ENCODE assay signal across 13 cellular contexts in the genomic region with DNA sequence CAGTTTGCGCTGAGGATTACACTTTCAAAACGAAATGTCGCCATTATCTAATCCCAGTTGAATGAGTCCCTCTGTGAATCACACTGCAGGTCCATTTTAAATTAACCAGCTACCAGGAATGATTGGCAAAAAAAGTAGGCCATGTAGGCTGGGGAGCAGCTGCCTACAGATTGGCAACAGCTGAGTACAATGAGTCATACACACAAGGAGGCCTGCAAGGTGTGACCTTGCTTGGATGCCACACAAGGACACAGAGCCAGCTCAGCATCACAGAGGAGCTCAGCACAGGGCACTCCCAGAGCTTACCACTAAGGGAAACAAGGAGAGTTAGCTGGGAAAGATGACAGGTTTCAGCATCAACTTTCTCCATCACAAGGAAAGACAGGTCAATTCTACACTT. TPM values are rescaled to one million over a fixed set of nuclear protein-coding genes. Genes with fewer than 3 reads are reported as not detected.
A peak's percentile ranks its signal among the peaks of the same experiment; 100 is the strongest.
DNase-seq lines count a peak whose midpoint lies in the region; ATAC-seq, FAIRE-seq and TF ChIP-seq lines count a peak whose summit lies in the region.
"Had no signal": no experiment of that assay in that cellular context is flagged by ENCODE, and none has a peak within 500 bp of the region (broad histone marks: within the 10 kb centered on the region; RNA-seq: fewer than 3 reads in every experiment).

No MANE protein-coding gene starts in this region.

- H3K27ac Mint-ChIP-seq in activated naive CD4-positive, alpha-beta T cell treated with anti-CD3 and anti-CD28 coated beads, Interleukin-2, amount 50 U/mL, for 24 hours = peak overlapping the region; percentile 18

- peak overlapping the region; percentile 10; the same call in 1 of the 2 replicates for H3K27ac ChIP-seq in SJCRH30
- H3K27ac ChIP-seq in right cardiac atrium (ENCODE audit: low read length) = no peak overlapping the region
- H3K27ac ChIP-seq in transverse colon = peak overlapping the region; percentile 26 to 50 (median 35)
- no peak overlapping the region for H3K27ac ChIP-seq in vagina

- peaks cover 66% of the 10 kb centered on the region for H3K4me1 Mint-ChIP-seq in activated naive CD4-positive, alpha-beta T cell treated with anti-CD3 and anti-CD28 coated beads, Interleukin-2, amount 50 U/mL, for 24 hours
- H3K4me1 Mint-ChIP-seq: neural crest cell had no signal

- no peaks in the 10 kb centered on the region for H3K27me3 Mint-ChIP-seq in activated naive CD4-positive, alpha-beta T cell treated with anti-CD3 and anti-CD28 coated beads, Interleukin-2, amount 50 U/mL, for 24 hours

- H3K4me3 Mint-ChIP-seq in activated naive CD4-positive, alpha-beta T cell treated with anti-CD3 and anti-CD28 coated beads, Interleukin-2, amount 50 U/mL, for 24 hours = no peak overlapping the region
- H3K4me3 Mint-ChIP-seq: CD14-positive monocyte, neural crest cell had no signal

- 79% methylated on average over 3 of the region's 3 CpGs for WGBS in right cardiac atrium
- 77 to 83% methylated on average over 3 of the region's 3 CpGs for WGBS in transverse colon (ENCODE audit: low coverage in 1 of 2), 2 donors

- peaks cover 4% of the 10 kb centered on the region for H3K4me1 ChIP-seq in SJCRH30
- no peaks in the 10 kb centered on the region for H3K4me1 ChIP-seq in right cardiac atrium (ENCODE audit: control insufficient read depth, insufficient read depth, low read length)
- H3K4me1 ChIP-seq in transverse colon = peaks cover 0 to 30% (median 6%) of the 10 kb centered on the region in 4 donors
- H3K4me1 ChIP-seq in vagina = no peaks in the 10 kb centered on the region

- H3K36me3 Mint-ChIP-seq in activated naive CD4-positive, alpha-beta T cell treated with anti-CD3 and anti-CD28 coated beads, Interleukin-2, amount 50 U/mL, for 24 hours = peaks cover 6% of the 10 kb centered on the region
- H3K36me3 Mint-ChIP-seq: CD14-positive monocyte had no signal

- H3K9me3 ChIP-seq in SJCRH30 (replicated peaks) (no peaks in the 10 kb centered on the region), right cardiac atrium (ENCODE audit: control insufficient read depth, low read length) (no peaks in the 10 kb centered on the region), transverse colon (no peaks in the 10 kb centered on the region), vagina (no peaks in the 10 kb centered on the region)

- TF ChIP-seq EP300 in transverse colon (IDR thresholded peaks at IDR 0.05; ENCODE audit: low read depth) = no peak

- intact Hi-C loops in right cardiac atrium (cut with DNase I) = no loop called here
- intact Hi-C loops in transverse colon (cut with DNase I; ENCODE audit: low total_unique reads) = no loop called here
- intact Hi-C loops in vagina (cut with DNase I) = no loop called here

- no peak overlapping the region for H3K4me3 ChIP-seq in SJCRH30
- H3K4me3 ChIP-seq in right cardiac atrium (ENCODE audit: low read length) = no peak overlapping the region
- H3K4me3 ChIP-seq in transverse colon = no peak overlapping the region
- H3K4me3 ChIP-seq in vagina = no peak overlapping the region

- TF ChIP-seq POLR2A in transverse colon (IDR thresholded peaks at IDR 0.05) (no peak), vagina (IDR thresholded peaks at IDR 0.05) (no peak)

- in situ Hi-C loops in transverse colon (cut with MboI; ENCODE audit: low pct_ligation_motif_present in 1 of 4, low pct_unique_long_range_greater_than_20kb in 1 of 4, low sequenced_read_pairs in 3 of 4) = no loop called here

- DNase-seq in activated naive CD4-positive, alpha-beta T cell (lab: John Stamatoyannopoulos, UW) = no peak
- peak; percentile 32 to 42 for DNase-seq in SJCRH30
- peak in 1 of 3 donors; percentile 25 for DNase-seq in right cardiac atrium
- peak; percentile 46 for DNase-seq in transverse colon
- no peak for DNase-seq in NCI-H187 (lab: John Stamatoyannopoulos, UW)
- no peak for DNase-seq in vagina (ENCODE audit: extremely low spot score in 2 of 2)
- no peak for DNase-seq in frontal cortex (ENCODE audit: low spot score in 2 of 2)
- DNase-seq: glutamatergic neuron, IMR-90 had no signal

- FAIRE-seq in frontal cortex (lab: Jason Lieb, UNC) = no peak

- H3K9me3 Mint-ChIP-seq in activated naive CD4-positive, alpha-beta T cell treated with anti-CD3 and anti-CD28 coated beads, Interleukin-2, amount 50 U/mL, for 24 hours = no peaks in the 10 kb centered on the region
- H3K9me3 Mint-ChIP-seq: neural crest cell had no signal

- ATAC-seq in right cardiac atrium = peak; percentile 60 to 92

- H3K27me3 ChIP-seq in SJCRH30 = 0 out of 2 replicates have a peak, but pooled peaks cover 2% of the 10 kb centered on the region
- H3K27me3 ChIP-seq in right cardiac atrium (ENCODE audit: control insufficient read depth, insufficient read depth) = no peaks in the 10 kb centered on the region
- H3K27me3 ChIP-seq in transverse colon = no peaks in the 10 kb centered on the region
- no peaks in the 10 kb centered on the region for H3K27me3 ChIP-seq in vagina

- no peaks in the 10 kb centered on the region for H3K36me3 ChIP-seq in SJCRH30
- H3K36me3 ChIP-seq in transverse colon = no peaks in the 10 kb centered on the region
- H3K36me3 ChIP-seq in vagina = no peaks in the 10 kb centered on the region

- TF ChIP-seq CTCF in transverse colon (IDR thresholded peaks at IDR 0.05) (peak in 2 of 5 experiments; percentile 10 to 30), vagina (IDR thresholded peaks at IDR 0.05) (no peak)

RNA-seq across cellular contexts. Expression of a gene that starts 12.9 kb away (rescaled TPM):
- 0.18 TPM in 1 of 2 replicates, not detected in the other for total RNA-seq in SJCRH30 (2014; rRNA removed; shearing (Covaris generic))
- total RNA-seq in right cardiac atrium (not detected), transverse colon (1 to 10 TPM in 2 of 4 donors, under 1 TPM in 1, not detected in 1; 0.60 to 3.7 (median 2.9) TPM), vagina (not detected), frontal cortex (0.82 TPM)
- polyA plus RNA-seq in right cardiac atrium = not detected
- total RNA-seq: IMR-90, neural crest cell, OCI-LY7 had no signal
- polyA plus RNA-seq: CD14-positive monocyte, IMR-90 had no signal

Comparison
In these comparisons a context has a peak if more than half of its experiments do, and no peak if none do; other contexts are left out.
1. DNase-seq: peak in SJCRH30 (2 of 2) and transverse colon (single experiment); none in activated naive CD4-positive, alpha-beta T cell (0 of 4), NCI-H187 (0 of 2), vagina (0 of 2) and frontal cortex (0 of 2).
2. H3K27ac ChIP-seq: peak in SJCRH30 (single experiment) and transverse colon (4 of 4); none in right cardiac atrium (single experiment) and vagina (single experiment).